18 cellular contexts compared by ENCODE assay signal in genomic region chr13:28093871-28094270, GRCh38. TPM values are rescaled to one million over a fixed set of nuclear protein-coding genes. Genes with fewer than 3 reads are reported as not detected.
"Had no signal": no experiment of that assay in that cellular context is flagged by ENCODE, and none has a peak within 500 bp of the region (broad histone marks: within the 10 kb centered on the region; RNA-seq: fewer than 3 reads in every experiment).

No MANE protein-coding gene starts in this region.

- DNase-seq: activated CD4-positive, alpha-beta T cell treated with anti-CD3 and anti-CD28 coated beads for 48 hours; activated CD8-positive, alpha-beta memory T cell treated with anti-CD3 and anti-CD28 coated beads for 24 hours; activated naive CD4-positive, alpha-beta T cell treated with anti-CD3 and anti-CD28 coated beads for 36 hours; activated T-cell treated with anti-CD3 and anti-CD28 coated beads for 4 hours; esophagus squamous epithelium; foreskin melanocyte; heart left ventricle; islet precursor cell; mammary epithelial cell; stimulated activated CD4-positive, alpha-beta T cell treated with anti-CD3 and anti-CD28 coated beads, Interleukin-4, amount 100 ng/mL, for 1 hour; stimulated activated CD8-positive, alpha-beta memory T cell treated with anti-CD3 and anti-CD28 coated beads, Interleukin-4, amount 100 ng/mL, for 48 hours; upper lobe of left lung had no signal

- H3K4me3 Mint-ChIP-seq: activated naive CD4-positive, alpha-beta T cell treated with anti-CD3 and anti-CD28 coated beads for 36 hours; activated T-helper 17 cell treated with anti-CD3 and anti-CD28 coated beads, Interleukin-2, amount 50 U/mL, for 72 hours; nephron; stimulated activated naive CD8-positive, alpha-beta T cell treated with anti-CD3 and anti-CD28 coated beads, Interleukin-15, Interleukin-2, amounts not matched to agents 100 ng/mL and 50 ng/mL, for 24 hours had no signal

- H3K36me3 ChIP-seq: cardiac muscle cell, esophagus squamous epithelium, heart left ventricle, upper lobe of left lung had no signal

- H3K27ac Mint-ChIP-seq: activated naive CD4-positive, alpha-beta T cell treated with anti-CD3 and anti-CD28 coated beads for 36 hours; activated T-helper 17 cell treated with anti-CD3 and anti-CD28 coated beads, Interleukin-2, amount 50 U/mL, for 72 hours; nephron; stimulated activated naive CD8-positive, alpha-beta T cell treated with anti-CD3 and anti-CD28 coated beads, Interleukin-15, Interleukin-2, amounts not matched to agents 100 ng/mL and 50 ng/mL, for 24 hours had no signal

- ATAC-seq: activated T-helper 17 cell treated with anti-CD3 and anti-CD28 coated beads, Interleukin-2, amount 50 U/mL, for 72 hours; heart left ventricle; left lobe of liver had no signal

- H3K9me3 Mint-ChIP-seq: activated naive CD4-positive, alpha-beta T cell treated with anti-CD3 and anti-CD28 coated beads for 36 hours; activated T-helper 17 cell treated with anti-CD3 and anti-CD28 coated beads, Interleukin-2, amount 50 U/mL, for 72 hours; stimulated activated naive CD8-positive, alpha-beta T cell treated with anti-CD3 and anti-CD28 coated beads, Interleukin-15, Interleukin-2, amounts not matched to agents 100 ng/mL and 50 ng/mL, for 24 hours had no signal

- H3K9me3 ChIP-seq: esophagus squamous epithelium, heart left ventricle had no signal

- H3K27ac ChIP-seq: cardiac muscle cell had no signal

- H3K4me1 ChIP-seq: esophagus squamous epithelium had no signal

- H3K4me1 Mint-ChIP-seq: activated T-helper 17 cell treated with anti-CD3 and anti-CD28 coated beads, Interleukin-2, amount 50 U/mL, for 72 hours; nephron had no signal

- H3K4me3 ChIP-seq: cardiac muscle cell, esophagus squamous epithelium, heart left ventricle, upper lobe of left lung had no signal

RNA-seq across cellular contexts. Expression of gene FLT3, which starts 6.5 kb away (rescaled TPM):
- total RNA-seq: activated naive CD4-positive, alpha-beta T cell treated with anti-CD3 and anti-CD28 coated beads for 36 hours; activated T-helper 17 cell treated with anti-CD3 and anti-CD28 coated beads, Interleukin-2, amount 50 U/mL, for 72 hours; astrocyte; mammary epithelial cell had no signal
- polyA plus RNA-seq: cardiac muscle cell, mammary epithelial cell had no signal
